24 cellular contexts compared by ENCODE assay signal in genomic region chr16:89253548-89254287, GRCh38. TPM values are rescaled to one million over a fixed set of nuclear protein-coding genes. Genes with fewer than 3 reads are reported as not detected.
"Had no signal": no experiment of that assay in that cellular context is flagged by ENCODE, and none has a peak within 500 bp of the region (broad histone marks: within the 10 kb centered on the region; RNA-seq: fewer than 3 reads in every experiment).

No MANE protein-coding gene starts in this region.

- ATAC-seq: body of pancreas; gastrocnemius medialis; naive thymus-derived CD4-positive, alpha-beta T cell; stimulated activated naive CD8-positive, alpha-beta T cell treated with anti-CD3 and anti-CD28 coated beads, Interleukin-15, Interleukin-2, amounts not matched to agents 100 U/mL and 50 U/mL, for 24 hours had no signal

- H2AFZ ChIP-seq: neural progenitor cell had no signal

- H3K27ac ChIP-seq: body of pancreas, cardiac muscle cell, esophagus squamous epithelium, gastrocnemius medialis, left ventricle myocardium inferior, neural progenitor cell, prostate gland, spleen, upper lobe of left lung had no signal

- H3K9ac ChIP-seq: neural progenitor cell had no signal

- H3K36me3 ChIP-seq: cardiac muscle cell, esophagus squamous epithelium, gastrocnemius medialis, left ventricle myocardium inferior, neural progenitor cell, prostate gland, spleen, upper lobe of left lung had no signal

- H3K4me1 ChIP-seq: neural progenitor cell had no signal

- H3K27me3 ChIP-seq: body of pancreas had no signal

- H3K4me2 ChIP-seq: neural progenitor cell had no signal

- H3K4me3 ChIP-seq: body of pancreas, cardiac muscle cell, esophagus squamous epithelium, gastrocnemius medialis, left ventricle myocardium inferior, neural progenitor cell, prostate gland, spleen, upper lobe of left lung had no signal

- DNase-seq: activated CD4-positive, alpha-beta memory T cell treated with anti-CD3 and anti-CD28 coated beads for 36 hours; activated CD4-positive, alpha-beta T cell treated with anti-CD3 and anti-CD28 coated beads for 48 hours; activated effector memory CD4-positive, alpha-beta T cell treated with anti-CD3 and anti-CD28 coated beads, Interleukin-2, amount 50 U/mL, for 16 hours; activated T-cell treated with anti-CD3 and anti-CD28 coated beads, Interleukin-2, amount 50 U/mL, for 48 hours; anterior cingulate cortex; body of pancreas; cortex of kidney; endodermal cell; esophagus squamous epithelium; gastrocnemius medialis; head of caudate nucleus; hypothalamus; left ventricle myocardium inferior; naive thymus-derived CD4-positive, alpha-beta T cell; spleen; stimulated activated CD4-positive, alpha-beta T cell treated with anti-CD3 and anti-CD28 coated beads, Interleukin-4, amount 100 ng/mL, for 1 hour; stimulated activated naive CD8-positive, alpha-beta T cell treated with anti-CD3 and anti-CD28 coated beads, Interleukin-15, Interleukin-2, amounts not matched to agents 100 U/mL and 50 U/mL, for 24 hours; upper lobe of left lung had no signal

- H3K9me3 ChIP-seq: body of pancreas, esophagus squamous epithelium, gastrocnemius medialis, prostate gland had no signal

RNA-seq across cellular contexts. Expression of gene SLC22A31, which starts 53.4 kb away (rescaled TPM):
- total RNA-seq: esophagus squamous epithelium, gastrocnemius medialis, left ventricle myocardium inferior, lung microvascular endothelial cell, osteocyte, subcutaneous adipose tissue had no signal
